Comparison of ENCODE assay signal across 13 cellular contexts in genomic region chr1:154465621-154466020, GRCh38. TPM values are rescaled to one million over a fixed set of nuclear protein-coding genes. Genes with fewer than 3 reads are reported as not detected.
DNase-seq lines count a peak whose midpoint lies in the region; ATAC-seq and TF ChIP-seq lines count a peak whose summit lies in the region.
"Had no signal": no experiment of that assay in that cellular context is flagged by ENCODE, and none has a peak within 500 bp of the region (broad histone marks: within the 10 kb centered on the region; RNA-seq: fewer than 3 reads in every experiment).

No MANE protein-coding gene starts in this region.

- H3K36me3 Mint-ChIP-seq in CD4-positive, CD25-positive, alpha-beta regulatory T cell, result peaks cover 35% of the 10 kb centered on the region

- peak overlapping the region; percentile 92 to 95 (median 94) for H3K27ac Mint-ChIP-seq in CD4-positive, CD25-positive, alpha-beta regulatory T cell
- H3K27ac Mint-ChIP-seq: activated CD8-positive, alpha-beta T cell treated with anti-CD3 and anti-CD28 coated beads for 36 hours; endodermal cell had no signal

- H3K79me2 ChIP-seq in KMS-11 (ENCODE audit: insufficient read depth, low read depth), result no peaks in the 10 kb centered on the region

- H3K36me3 ChIP-seq in CD4-positive, CD25-positive, alpha-beta regulatory T cell (ENCODE audit: control insufficient read depth, insufficient read depth, low read length), result peaks cover 24% of the 10 kb centered on the region
- no peaks in the 10 kb centered on the region for H3K36me3 ChIP-seq in KMS-11 (ENCODE audit: insufficient read depth)
- H3K36me3 ChIP-seq in effector memory CD4-positive, alpha-beta T cell (ENCODE audit: control insufficient read depth, insufficient read depth, low read length), result no peaks in the 10 kb centered on the region

- no peaks in the 10 kb centered on the region for H3K27me3 Mint-ChIP-seq in CD4-positive, CD25-positive, alpha-beta regulatory T cell
- H3K27me3 Mint-ChIP-seq: activated CD8-positive, alpha-beta T cell treated with anti-CD3 and anti-CD28 coated beads for 36 hours had no signal

- DNase-seq in CD4-positive, CD25-positive, alpha-beta regulatory T cell, result no peak
- no peak for DNase-seq in effector memory CD4-positive, alpha-beta T cell
- no peak for DNase-seq in NCI-H345 treated with DMSO at 0.1 percent for 48 hours (lab: John Stamatoyannopoulos, UW; ENCODE audit: unreplicated experiment)
- DNase-seq: activated CD8-positive, alpha-beta T cell treated with anti-CD3 and anti-CD28 coated beads for 36 hours; NCI-H1417; SW 1271 had no signal

- H3K4me1 ChIP-seq in CD4-positive, CD25-positive, alpha-beta regulatory T cell (ENCODE audit: control insufficient read depth, insufficient read depth, low read length, poor library complexity, severe bottlenecking), result peaks cover 82% of the 10 kb centered on the region
- peaks cover 65% of the 10 kb centered on the region for H3K4me1 ChIP-seq in KMS-11 (ENCODE audit: low read depth, poor library complexity, severe bottlenecking)
- H3K4me1 ChIP-seq in effector memory CD4-positive, alpha-beta T cell (ENCODE audit: control insufficient read depth, insufficient read depth, low read length, poor library complexity, severe bottlenecking), result peaks cover 67% of the 10 kb centered on the region

- peak overlapping the region; percentile 46; the same call in 1 of the 2 replicates for H3K4me2 ChIP-seq in KMS-11

- peaks cover 30 to 85% (median 62%) of the 10 kb centered on the region in 4 donors for H3K4me1 Mint-ChIP-seq in CD4-positive, CD25-positive, alpha-beta regulatory T cell
- H3K4me1 Mint-ChIP-seq: neural crest cell had no signal

- no peaks in the 10 kb centered on the region for H3K9me3 ChIP-seq in CD4-positive, CD25-positive, alpha-beta regulatory T cell (ENCODE audit: control insufficient read depth in 2 of 2, low read length in 2 of 2)
- H3K9me3 ChIP-seq in effector memory CD4-positive, alpha-beta T cell (ENCODE audit: control insufficient read depth, low read length), result no peaks in the 10 kb centered on the region

- no peaks in the 10 kb centered on the region for H4K20me1 ChIP-seq in KMS-11 (ENCODE audit: insufficient read depth)

- peak overlapping the region in 3 of 4 donors; percentile 70 to 85 (median 80) for H3K4me3 Mint-ChIP-seq in CD4-positive, CD25-positive, alpha-beta regulatory T cell
- H3K4me3 Mint-ChIP-seq: activated CD8-positive, alpha-beta T cell treated with anti-CD3 and anti-CD28 coated beads for 36 hours; endodermal cell; neural crest cell had no signal

- no peak for TF ChIP-seq CTCF in KMS-11 (conservative IDR thresholded peaks at IDR 0.05; ENCODE audit: low read depth, low read length)

- no peaks in the 10 kb centered on the region for H3K27me3 ChIP-seq in CD4-positive, CD25-positive, alpha-beta regulatory T cell (ENCODE audit: control insufficient read depth, insufficient read depth, low read length)
- H3K27me3 ChIP-seq in KMS-11 (ENCODE audit: insufficient read depth, low read depth), result peaks cover 31% of the 10 kb centered on the region; the same call in 1 of the 2 replicates
- no peaks in the 10 kb centered on the region for H3K27me3 ChIP-seq in effector memory CD4-positive, alpha-beta T cell (replicated peaks; ENCODE audit: control insufficient read depth, insufficient read depth, low read length, poor library complexity, severe bottlenecking)

- H3K9ac ChIP-seq in KMS-11, result no peak overlapping the region

- H3K27ac ChIP-seq in CD4-positive, CD25-positive, alpha-beta regulatory T cell (ENCODE audit: insufficient read depth, low read length, poor library complexity, severe bottlenecking), result peak overlapping the region; percentile 80
- H3K27ac ChIP-seq in KMS-11 (no peak overlapping the region), skin epidermis (peak overlapping the region in 16 of 21 experiments; percentile 10 to 91 (median 60))
- H3K27ac ChIP-seq in effector memory CD4-positive, alpha-beta T cell (ENCODE audit: insufficient read depth, low read length, poor library complexity, severe bottlenecking), result peak overlapping the region; percentile 74
- H3K27ac ChIP-seq: HL-60 had no signal

- peak overlapping the region; percentile 52 for H3K4me3 ChIP-seq in CD4-positive, CD25-positive, alpha-beta regulatory T cell (ENCODE audit: low read depth, low read length)
- H3K4me3 ChIP-seq in KMS-11 (IDR thresholded peaks at IDR 0.05; ENCODE audit: insufficient read depth, low read depth, low read length) (no peak overlapping the region), skin epidermis (no peak overlapping the region)
- peak overlapping the region; percentile 16 for H3K4me3 ChIP-seq in effector memory CD4-positive, alpha-beta T cell (ENCODE audit: insufficient read depth, low read depth, low read length, poor library complexity, severe bottlenecking)

- H3K9me3 Mint-ChIP-seq in CD4-positive, CD25-positive, alpha-beta regulatory T cell, result no peaks in the 10 kb centered on the region
- H3K9me3 Mint-ChIP-seq: activated CD8-positive, alpha-beta T cell treated with anti-CD3 and anti-CD28 coated beads for 36 hours; endodermal cell; neural crest cell had no signal

- ATAC-seq in CD4-positive, CD25-positive, alpha-beta regulatory T cell (ENCODE audit: low read depth in 2 of 2), result no peak
- no peak for ATAC-seq in HG03520 (IDR thresholded peaks at IDR 0.05; ENCODE audit: unreplicated experiment)
- no peak for ATAC-seq in GM21526 (IDR thresholded peaks at IDR 0.05; ENCODE audit: low FRiP score, unreplicated experiment)
- ATAC-seq: activated CD8-positive, alpha-beta T cell treated with anti-CD3 and anti-CD28 coated beads for 36 hours had no signal

- no peak overlapping the region for H2AFZ ChIP-seq in KMS-11 (ENCODE audit: low read depth)

RNA-seq across cellular contexts. Expression of gene TDRD10, which starts 36.4 kb away (rescaled TPM):
- total RNA-seq in CD4-positive, CD25-positive, alpha-beta regulatory T cell, result not detected
- polyA plus RNA-seq in CD4-positive, CD25-positive, alpha-beta regulatory T cell, result not detected
- total RNA-seq: activated CD8-positive, alpha-beta T cell treated with anti-CD3 and anti-CD28 coated beads for 36 hours; endodermal cell; neural crest cell had no signal

RNA-seq across cellular contexts. Expression of gene SHE, which starts 36.6 kb away (rescaled TPM):
- total RNA-seq in CD4-positive, CD25-positive, alpha-beta regulatory T cell, result not detected
- not detected for polyA plus RNA-seq in CD4-positive, CD25-positive, alpha-beta regulatory T cell
- total RNA-seq: activated CD8-positive, alpha-beta T cell treated with anti-CD3 and anti-CD28 coated beads for 36 hours had no signal

Comparison
In these comparisons a context has a peak if more than half of its experiments do, and no peak if none do; other contexts are left out.
1. H3K4me3 ChIP-seq: peak in CD4-positive, CD25-positive, alpha-beta regulatory T cell (single experiment) and effector memory CD4-positive, alpha-beta T cell (single experiment); none in KMS-11 (single experiment) and skin epidermis (0 of 7).